8 cellular contexts compared by ENCODE assay signal in the genomic region with DNA sequence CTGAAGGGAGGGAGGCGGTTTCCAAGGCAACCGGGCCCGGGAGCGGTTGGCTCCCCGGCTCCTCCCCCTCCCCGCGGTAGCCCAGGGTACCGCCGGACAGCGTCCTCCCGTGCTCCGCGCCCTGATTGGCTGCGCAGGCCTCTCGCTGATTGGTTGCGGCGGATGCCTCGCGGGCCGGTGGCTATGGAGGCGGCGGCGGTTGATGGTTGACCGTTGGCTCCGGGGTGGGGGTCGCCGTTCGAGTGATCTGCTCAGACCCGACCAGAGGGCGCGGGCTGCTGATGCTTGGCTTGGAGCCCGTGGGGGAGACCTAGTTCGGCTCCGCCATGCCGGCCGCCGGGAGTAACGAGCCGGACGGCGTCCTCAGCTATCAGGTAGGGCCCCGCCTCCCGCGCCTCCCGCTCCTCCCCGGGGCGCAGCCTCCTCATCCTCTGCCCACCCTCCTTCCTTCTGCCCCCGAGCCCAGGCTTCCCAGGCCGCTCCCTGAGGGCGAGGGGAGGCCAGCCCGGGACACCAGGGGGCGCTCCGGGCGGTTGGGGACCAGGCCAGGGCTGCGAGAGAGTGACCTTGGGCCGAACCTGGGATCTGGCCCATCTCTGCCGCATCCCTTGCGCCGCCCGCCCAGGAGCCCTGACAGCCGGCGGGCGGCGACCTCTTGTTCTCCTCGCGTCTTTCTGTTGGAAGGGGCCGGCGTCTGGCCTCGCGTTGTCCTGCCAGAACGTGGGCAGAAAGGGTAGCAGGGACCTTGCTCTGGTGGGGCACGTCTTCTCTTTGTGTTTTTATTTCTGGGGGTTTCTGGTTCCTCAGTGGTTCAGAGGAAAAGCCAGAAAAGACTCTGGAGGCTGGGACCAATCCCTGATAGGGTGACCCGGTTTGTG. TPM values are rescaled to one million over a fixed set of nuclear protein-coding genes. Genes with fewer than 3 reads are reported as not detected.
A peak's percentile ranks its signal among the peaks of the same experiment; 100 is the strongest.
DNase-seq lines count a peak whose midpoint lies in the region; ATAC-seq and TF ChIP-seq lines count a peak whose summit lies in the region.

A gene (plus strand): TSS at position 170 of the 878 bp plus-strand sequence. CDS start 157 bp downstream, at position 327.

- H4K5ac ChIP-seq in H9 (ENCODE audit: insufficient read length, low read depth, low read length), result no peak within 1 kb of the TSS

- CTCF ChIA-PET in SK-N-SH (lab: Yijun Ruan, JAX), result interaction anchor here (0.7 to 16.5 kb wide), 14 partner anchors 10 to 475 kb away, joined by 3 to 418 read pairs (median 3); a partner anchor contains a TSS

- H2AK5ac ChIP-seq in H9 (ENCODE audit: insufficient read length, low read length), result no peak within 1 kb of the TSS

- DNase-seq in ELR (ENCODE audit: low read depth) (peak; percentile 94), H9 (peak; percentile 99), MM.1S (peak; percentile 94), SK-N-SH (peak; percentile 96), head of caudate nucleus (peak; percentile 92 to 100 (median 98)), omental fat pad (ENCODE audit: low spot score) (peak; percentile 29)

- H3K4me1 Mint-ChIP-seq in H9, result peaks cover 41 to 46% of the 10 kb centered on the region in 2 experiments
- peaks cover 8% of the 10 kb centered on the region for H3K4me1 Mint-ChIP-seq in activated naive CD4-positive, alpha-beta T cell treated with anti-CD3 and anti-CD28 coated beads, Interleukin-2, amount 50 U/mL, for 24 hours

- H4K20me1 ChIP-seq in H9 (ENCODE audit: control insufficient read depth, insufficient read depth, insufficient read length), result no peaks in the 10 kb centered on the region
- no peaks in the 10 kb centered on the region for H4K20me1 ChIP-seq in MM.1S (ENCODE audit: insufficient read depth, low read length)
- no peaks in the 10 kb centered on the region for H4K20me1 ChIP-seq in SK-N-SH (ENCODE audit: insufficient read depth)

- H3K27ac ChIP-seq in H9 (ENCODE audit: insufficient read length, low read depth, low read length), result no peak within 1 kb of the TSS
- H3K27ac ChIP-seq in MM.1S (ENCODE audit: low read length), result no peak within 1 kb of the TSS
- peak within 1 kb of the TSS in 1 of 2 experiments; percentile 90; a peak in 3 of 4 replicates for H3K27ac ChIP-seq in SK-N-SH (ENCODE audit: low read depth in 2 of 2, low read length in 1 of 2)
- H3K27ac ChIP-seq in temporal lobe (ENCODE audit: low read depth, low read length), result peak within 1 kb of the TSS; percentile 91

- no peaks in the 10 kb centered on the region for H3K79me1 ChIP-seq in H9 (ENCODE audit: insufficient read depth, low read depth, low read length, poor library complexity, severe bottlenecking)

- no peaks in the 10 kb centered on the region for H3K27me3 ChIP-seq in H9 (ENCODE audit: insufficient read depth, low read length)
- H3K27me3 ChIP-seq in MM.1S (replicated peaks; ENCODE audit: insufficient read depth, low read length), result 0 out of 2 replicates have a peak, but pooled peaks cover 3% of the 10 kb centered on the region
- no peaks in the 10 kb centered on the region for H3K27me3 ChIP-seq in SK-N-SH (ENCODE audit: insufficient read depth)

- no peak for TF ChIP-seq EP300 in SK-N-SH (IDR thresholded peaks at IDR 0.05; ENCODE audit: borderline replicate concordance in 1 of 2, low read depth in 1 of 2, low read length in 1 of 2)

- H2BK120ac ChIP-seq in H9 (ENCODE audit: low read depth, low read length, poor library complexity, severe bottlenecking), result no peak within 1 kb of the TSS

- peak; percentile 76 for ATAC-seq in omental fat pad (ENCODE audit: low FRiP score)

- H3K9me2 ChIP-seq in MM.1S (replicated peaks; ENCODE audit: insufficient read depth, low read length), result no peaks in the 10 kb centered on the region
- H3K9me2 ChIP-seq in SK-N-SH, result no peaks in the 10 kb centered on the region

- H2BK12ac ChIP-seq in H9 (ENCODE audit: insufficient read length, low read depth, low read length), result no peak within 1 kb of the TSS

- H3K36me3 ChIP-seq in MM.1S (replicated peaks; ENCODE audit: insufficient read depth, low read length) (no peaks in the 10 kb centered on the region), SK-N-SH (replicated peaks in 1 of 2; ENCODE audit: control insufficient read depth in 1 of 2, insufficient read depth in 2 of 2, low read length in 1 of 2) (no peaks in the 10 kb centered on the region)

- H3K4me3 ChIP-seq in MM.1S (ENCODE audit: low read length) (peak within 1 kb of the TSS; percentile 79), SK-N-SH (ENCODE audit: low read depth in 2 of 2, low read length in 1 of 2) (peak within 1 kb of the TSS; percentile 76 to 84)

- H3K9ac ChIP-seq in H9 (ENCODE audit: extremely low read depth, insufficient read length, low read length) (no peak within 1 kb of the TSS), MM.1S (ENCODE audit: low read length) (no peak within 1 kb of the TSS; the same call in 1 of the 2 replicates), SK-N-SH (peak within 1 kb of the TSS; percentile 61)

- H3K27ac Mint-ChIP-seq in H9, result peak within 1 kb of the TSS in 2 of 3 experiments; percentile 74 to 85; a peak in 4 of 7 replicates
- H3K27ac Mint-ChIP-seq in activated naive CD4-positive, alpha-beta T cell treated with anti-CD3 and anti-CD28 coated beads, Interleukin-2, amount 50 U/mL, for 24 hours, result no peak within 1 kb of the TSS

- H3K4me1 ChIP-seq in H9 (ENCODE audit: insufficient read depth, low read length) (no peaks in the 10 kb centered on the region), MM.1S (ENCODE audit: low read length) (peaks cover 16% of the 10 kb centered on the region), SK-N-SH (ENCODE audit: control insufficient read depth in 1 of 2, insufficient read depth in 2 of 2, low read depth in 1 of 2, low read length in 1 of 2) (peaks cover 4 to 32% of the 10 kb centered on the region in 2 experiments; a peak in 2 of 4 replicates)

- H3K79me2 ChIP-seq in H9 (ENCODE audit: insufficient read depth, low read length) (no peaks in the 10 kb centered on the region), MM.1S (ENCODE audit: low read length) (no peaks in the 10 kb centered on the region), SK-N-SH (ENCODE audit: insufficient read depth) (peaks cover 6% of the 10 kb centered on the region; the same call in 1 of the 2 replicates)

- peaks cover 7% of the 10 kb centered on the region for H3K23me2 ChIP-seq in H9 (ENCODE audit: insufficient read length, low read depth, low read length, poor library complexity, severe bottlenecking)

- H3K9me3 ChIP-seq in H9 (ENCODE audit: control insufficient read depth, low read depth, low read length) (no peaks in the 10 kb centered on the region), MM.1S (replicated peaks; ENCODE audit: insufficient read depth, low read length) (no peaks in the 10 kb centered on the region), SK-N-SH (no peaks in the 10 kb centered on the region)

- H4K91ac ChIP-seq in H9 (ENCODE audit: insufficient read length, low read depth, low read length), result no peak within 1 kb of the TSS

- no peak within 1 kb of the TSS for H4K8ac ChIP-seq in H9 (replicated peaks; ENCODE audit: insufficient read length, low read depth, low read length)

- no peak within 1 kb of the TSS for H3K4ac ChIP-seq in H9 (ENCODE audit: low read depth, low read length)

- no peak within 1 kb of the TSS for H2BK20ac ChIP-seq in H9 (ENCODE audit: low read depth, low read length, poor library complexity, severe bottlenecking)

- TF ChIP-seq CTCF in H9 (conservative IDR thresholded peaks at IDR 0.05), result peak; percentile 97
- TF ChIP-seq CTCF in MM.1S (IDR thresholded peaks at IDR 0.05; ENCODE audit: low read length), result peak; percentile 77
- peak; percentile 83 for TF ChIP-seq CTCF in SK-N-SH (IDR thresholded peaks at IDR 0.05)
- TF ChIP-seq CTCF in omental fat pad (IDR thresholded peaks at IDR 0.05), result no peak

- no peak within 1 kb of the TSS for H2AFZ ChIP-seq in H9 (ENCODE audit: low read length)
- peak within 1 kb of the TSS; percentile 87 for H2AFZ ChIP-seq in MM.1S (ENCODE audit: low read length)
- peak within 1 kb of the TSS; percentile 93 for H2AFZ ChIP-seq in SK-N-SH (ENCODE audit: low read depth)

- H3K4me2 ChIP-seq in H9 (ENCODE audit: insufficient read depth, insufficient read length, low read length) (peak within 1 kb of the TSS; percentile 65), MM.1S (ENCODE audit: low read depth, low read length) (peak within 1 kb of the TSS; percentile 78), SK-N-SH (peak within 1 kb of the TSS; percentile 75)

- no CpG with 5 or more reads among the region's 73 CpGs for WGBS in H9 (ENCODE audit: extremely low coverage, insufficient read length, low lambda C conversion rate)
- WGBS in SK-N-SH (ENCODE audit: low lambda C conversion rate), result 2% methylated on average over 23 of the region's 73 CpGs

- POLR2A ChIA-PET in SK-N-SH (lab: Yijun Ruan, JAX), result no interaction called here

- peak within 1 kb of the TSS; percentile 29; the same call in 1 of the 2 replicates for H3K14ac ChIP-seq in H9 (ENCODE audit: insufficient read depth, low read length)

- no peak within 1 kb of the TSS for H3K18ac ChIP-seq in H9 (ENCODE audit: insufficient read length, low read depth, low read length)

- no peaks in the 10 kb centered on the region for H3K9me3 Mint-ChIP-seq in H9
- no peaks in the 10 kb centered on the region for H3K9me3 Mint-ChIP-seq in activated naive CD4-positive, alpha-beta T cell treated with anti-CD3 and anti-CD28 coated beads, Interleukin-2, amount 50 U/mL, for 24 hours

- H3K56ac ChIP-seq in H9 (ENCODE audit: insufficient read length, low read depth, low read length), result no peak within 1 kb of the TSS

- no peak within 1 kb of the TSS for H3T11ph ChIP-seq in H9 (ENCODE audit: low read length)

- no peak within 1 kb of the TSS for H2BK15ac ChIP-seq in H9 (ENCODE audit: low read depth, low read length)

- H3K27me3 Mint-ChIP-seq in H9 (ENCODE audit: low read depth), result peaks cover 3% of the 10 kb centered on the region; the same call in 1 of the 2 replicates
- H3K27me3 Mint-ChIP-seq in activated naive CD4-positive, alpha-beta T cell treated with anti-CD3 and anti-CD28 coated beads, Interleukin-2, amount 50 U/mL, for 24 hours, result no peaks in the 10 kb centered on the region

- no peak within 1 kb of the TSS for H2BK5ac ChIP-seq in H9 (ENCODE audit: insufficient read length, low read length)

- peaks cover 0 to 2% (median 0%) of the 10 kb centered on the region in 3 experiments; a peak in 3 of 7 replicates for H3K36me3 Mint-ChIP-seq in H9 (ENCODE audit: insufficient read depth in 1 of 3, low read depth in 3 of 3)
- no peaks in the 10 kb centered on the region for H3K36me3 Mint-ChIP-seq in activated naive CD4-positive, alpha-beta T cell treated with anti-CD3 and anti-CD28 coated beads, Interleukin-2, amount 50 U/mL, for 24 hours

- no peak within 1 kb of the TSS for H3K23ac ChIP-seq in H9 (ENCODE audit: insufficient read length, low read depth, low read length)

- intact Hi-C loops in head of caudate nucleus (cut with DNase I), result loop anchor here (2.0 to 5.0 kb wide), 2 partner anchors 107 to 398 kb away; no protein-coding TSS in a partner anchor

- TF ChIP-seq RAD21 in SK-N-SH (IDR thresholded peaks at IDR 0.05; ENCODE audit: low read length), result peak; percentile 59

- H3K4me3 Mint-ChIP-seq in H9, result peak within 1 kb of the TSS; percentile 80 to 85
- peak within 1 kb of the TSS; percentile 84 for H3K4me3 Mint-ChIP-seq in activated naive CD4-positive, alpha-beta T cell treated with anti-CD3 and anti-CD28 coated beads, Interleukin-2, amount 50 U/mL, for 24 hours

- no peaks in the 10 kb centered on the region for H3F3A ChIP-seq in MM.1S (ENCODE audit: insufficient read depth, low read length)
- no peaks in the 10 kb centered on the region for H3F3A ChIP-seq in SK-N-SH (replicated peaks; ENCODE audit: insufficient read depth)

RNA-seq across cellular contexts. Expression of the gene that starts here (rescaled TPM):
- total RNA-seq in H9 (2021) (18.0 and 26.3 TPM in 2 replicates), omental fat pad (1 to 10 TPM in 3 of 4 donors, under 1 TPM in 1; 0.37 to 4.7 (median 1.8) TPM), temporal lobe (35.2 TPM)
- 3.6 and 5.2 TPM in 2 replicates for polyA plus RNA-seq in SK-N-SH (2012; rRNA removed)
- 3.9 TPM in 2 replicates for polyA plus RNA-seq in SK-N-SH (2012; cell fraction: cytosol; rRNA removed)
- 4.2 and 4.9 TPM in 2 replicates for polyA plus RNA-seq in SK-N-SH (2012; cell fraction: nucleus; rRNA removed)

Comparison
In these comparisons a context has a peak if more than half of its experiments do, and no peak if none do; other contexts are left out.
1. DNase-seq: peak in every context shown above with its lines; median percentile 99 in H9; 98 in head of caudate nucleus; 96 in SK-N-SH; 94 in ELR; 94 in MM.1S; 29 in omental fat pad.
2. CTCF ChIP-seq: peak in H9 (single experiment), MM.1S (single experiment) and SK-N-SH (single experiment); none in omental fat pad (0 of 3).
3. Peak in every context shown above with its lines, with median percentiles within 50 percentile points of each other: H3K4me2 ChIP-seq.